1 cellular context compared by ENCODE assay signal in genomic region chrX:39772057-39772832, GRCh38.
TF ChIP-seq lines count a peak whose summit lies in the region.

No MANE protein-coding gene starts in this region.

TF ChIP-seq in HepG2, 621 proteins besides CTCF, POLR2A, EP300 and RAD21 (continued from another document and continues in another):
- TF ChIP-seq CAMTA2 (CRISPR knock-in tag; IDR thresholded peaks at IDR 0.05; ENCODE audit: borderline replicate concordance): no peak
- TF ChIP-seq RBM39 (IDR thresholded peaks at IDR 0.05; ENCODE audit: low read depth, low read length, poor library complexity, severe bottlenecking): no peak
- no peak for TF ChIP-seq SMAD1 (CRISPR knock-in tag; IDR thresholded peaks at IDR 0.05; ENCODE audit: borderline replicate concordance, low read depth)
- no peak for TF ChIP-seq CEBPZ (IDR thresholded peaks at IDR 0.05; ENCODE audit: low read length)
- TF ChIP-seq SCMH1 (CRISPR knock-in tag; IDR thresholded peaks at IDR 0.05; ENCODE audit: borderline replicate concordance): no peak
- TF ChIP-seq IRF9 (CRISPR knock-in tag; IDR thresholded peaks at IDR 0.05; ENCODE audit: borderline replicate concordance): no peak
- no peak for TF ChIP-seq YEATS4 (CRISPR knock-in tag; IDR thresholded peaks at IDR 0.05; ENCODE audit: borderline replicate concordance)
- TF ChIP-seq NR0B2 (CRISPR knock-in tag; IDR thresholded peaks at IDR 0.05): no peak
- no peak for TF ChIP-seq ZNF772 (CRISPR knock-in tag; IDR thresholded peaks at IDR 0.05)
- no peak for TF ChIP-seq ZNF710 (CRISPR knock-in tag; IDR thresholded peaks at IDR 0.05; ENCODE audit: borderline replicate concordance)
- no peak for TF ChIP-seq ZNF629 (CRISPR knock-in tag; conservative IDR thresholded peaks at IDR 0.05)
- no peak for TF ChIP-seq RFXANK (CRISPR knock-in tag; IDR thresholded peaks at IDR 0.05)
- TF ChIP-seq JARID2 (CRISPR knock-in tag; IDR thresholded peaks at IDR 0.05; ENCODE audit: insufficient replicate concordance): no peak
- TF ChIP-seq ZNF251 (CRISPR knock-in tag; IDR thresholded peaks at IDR 0.05): no peak
- peak; percentile 66 for TF ChIP-seq ARID5B (CRISPR knock-in tag; IDR thresholded peaks at IDR 0.05)
- TF ChIP-seq ZNF597 (CRISPR knock-in tag; IDR thresholded peaks at IDR 0.05): no peak
- no peak for TF ChIP-seq CREB1 (IDR thresholded peaks at IDR 0.05)
- TF ChIP-seq CREB1 (CRISPR knock-in tag; IDR thresholded peaks at IDR 0.05): peak; percentile 50; the same call in 1 of the 2 replicates
- TF ChIP-seq ZNF576 (CRISPR knock-in tag; IDR thresholded peaks at IDR 0.05): no peak
- no peak for TF ChIP-seq PCBP1 (IDR thresholded peaks at IDR 0.05; ENCODE audit: borderline replicate concordance, low read depth, low read length)
- TF ChIP-seq GLI4 (CRISPR knock-in tag; IDR thresholded peaks at IDR 0.05; ENCODE audit: borderline replicate concordance): no peak
- TF ChIP-seq PATZ1 (CRISPR knock-in tag; IDR thresholded peaks at IDR 0.05): peak; percentile 46; the same call in 1 of the 2 replicates
- TF ChIP-seq SIX1 (CRISPR knock-in tag; IDR thresholded peaks at IDR 0.05; ENCODE audit: borderline replicate concordance): 0 out of 2 replicates have a peak, but pooled peaks have one; percentile 46
- no peak for TF ChIP-seq ZBTB39 (CRISPR knock-in tag; IDR thresholded peaks at IDR 0.05)
- 0 out of 2 replicates have a peak, but pooled peaks have one; percentile 33 for TF ChIP-seq MAX (IDR thresholded peaks at IDR 0.05)
- TF ChIP-seq NFIB (CRISPR knock-in tag; IDR thresholded peaks at IDR 0.05; ENCODE audit: borderline replicate concordance): no peak
- no peak for TF ChIP-seq STAG1 (CRISPR knock-in tag; IDR thresholded peaks at IDR 0.05)
- TF ChIP-seq KDM1A (CRISPR knock-in tag; IDR thresholded peaks at IDR 0.05): no peak
- peak; percentile 99 for TF ChIP-seq MEF2D (CRISPR knock-in tag; IDR thresholded peaks at IDR 0.05)
- 0 out of 2 replicates have a peak, but pooled peaks have one; percentile 20 for TF ChIP-seq HNF4A (CRISPR knock-in tag; IDR thresholded peaks at IDR 0.05)
- no peak for TF ChIP-seq ZNF770 (CRISPR knock-in tag; IDR thresholded peaks at IDR 0.05)
- TF ChIP-seq KDM5A (IDR thresholded peaks at IDR 0.05; ENCODE audit: borderline replicate concordance, low read length): no peak
- no peak for TF ChIP-seq U2AF1 (optimal IDR thresholded peaks at IDR 0.05; ENCODE audit: low read depth, low read length)
- 0 out of 2 replicates have a peak, but pooled peaks have one; percentile 32 for TF ChIP-seq ARNTL (CRISPR knock-in tag; IDR thresholded peaks at IDR 0.05)
- no peak for TF ChIP-seq BRD4 (CRISPR knock-in tag; IDR thresholded peaks at IDR 0.05)
- peak; percentile 36; the same call in 1 of the 2 replicates for TF ChIP-seq GABPB1 (CRISPR knock-in tag; IDR thresholded peaks at IDR 0.05)
- TF ChIP-seq PTBP1 (IDR thresholded peaks at IDR 0.05; ENCODE audit: low read depth, low read length, poor library complexity, severe bottlenecking): no peak
- no peak for TF ChIP-seq ZC3H13 (CRISPR knock-in tag; IDR thresholded peaks at IDR 0.05)
- TF ChIP-seq MAFG (CRISPR knock-in tag; IDR thresholded peaks at IDR 0.05): no peak
- TF ChIP-seq ZZZ3 (CRISPR knock-in tag; IDR thresholded peaks at IDR 0.05; ENCODE audit: borderline replicate concordance): no peak
- TF ChIP-seq THAP11 (CRISPR knock-in tag; IDR thresholded peaks at IDR 0.05): peak; percentile 22; the same call in 1 of the 2 replicates
